8 cellular contexts compared by ENCODE assay signal in the genomic region with DNA sequence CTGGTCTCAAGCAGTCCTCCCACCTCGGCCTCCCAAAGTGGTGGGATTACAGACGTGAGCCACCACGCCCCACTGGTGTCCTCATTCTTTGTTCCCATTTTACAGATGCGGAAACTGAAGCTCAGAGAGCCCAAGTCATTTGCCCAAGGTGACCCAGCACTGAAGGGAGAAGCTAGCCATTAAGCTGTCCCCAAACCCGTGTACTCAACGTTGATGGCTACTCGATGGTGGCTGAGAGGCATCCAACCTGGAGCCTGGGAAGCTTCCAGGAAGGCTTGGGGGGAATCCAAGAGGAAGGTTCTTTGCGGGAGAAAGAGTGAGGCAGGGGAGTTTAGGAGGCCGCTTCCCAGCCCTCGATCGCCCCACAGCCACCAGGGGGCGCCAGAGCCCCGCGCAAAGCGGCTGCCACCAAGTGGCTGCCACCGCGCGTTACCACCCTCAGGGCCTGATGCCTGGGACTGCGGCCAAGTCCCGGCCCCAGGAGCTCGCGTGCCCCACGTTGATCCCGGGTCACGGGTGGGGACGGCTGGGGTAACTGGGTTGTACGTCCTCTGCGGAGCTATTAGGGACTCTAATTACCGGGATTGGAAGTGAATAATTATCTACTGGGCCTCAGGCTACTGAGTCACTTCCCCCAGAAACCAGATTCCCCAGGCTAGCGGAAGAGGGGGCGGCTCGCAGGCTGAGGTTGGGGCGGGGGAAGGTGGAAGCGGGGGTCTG.
A peak's percentile ranks its signal among the peaks of the same experiment; 100 is the strongest.
DNase-seq lines count a peak whose midpoint lies in the region; ATAC-seq and TF ChIP-seq lines count a peak whose summit lies in the region.

No MANE protein-coding gene starts in this region.

- DNase-seq in NCI-H2227 treated with DMSO at 0.1 percent for 48 hours (lab: John Stamatoyannopoulos, UW) (peak; percentile 61), cardiac fibroblast (ENCODE audit: low read depth in 2 of 2) (peak; percentile 85), kidney glomerular epithelial cell (lab: John Stamatoyannopoulos, UW) (peak; percentile 67)
- peak; percentile 76 to 92 (median 81) for DNase-seq in stimulated activated CD4-positive, alpha-beta T cell treated with anti-CD3 and anti-CD28 coated beads, Interleukin-1b, Interleukin-23, amount 100 ng/mL, for 24 hours (ENCODE audit: low read depth in 4 of 4, low spot score in 1 of 4)

- peak; percentile 67 for ATAC-seq in HG02970 (IDR thresholded peaks at IDR 0.05; ENCODE audit: low FRiP score, unreplicated experiment)
- ATAC-seq in activated CD4-positive, CD25-positive, alpha-beta regulatory T cell treated with anti-CD3 and anti-CD28 coated beads, Interleukin-2, amount 50 U/mL, for 24 hours = peak; percentile 78 to 82
- no peak for ATAC-seq in GM21576 (IDR thresholded peaks at IDR 0.05; ENCODE audit: unreplicated experiment)

- peak; percentile 100 for TF ChIP-seq CTCF in GM12874 (IDR thresholded peaks at IDR 0.05; ENCODE audit: insufficient read depth, low read depth, low read length)
- peak; percentile 95 for TF ChIP-seq CTCF in cardiac fibroblast (IDR thresholded peaks at IDR 0.05; ENCODE audit: low read depth, low read length)

- peak overlapping the region in 1 of 2 donors; percentile 36 for H3K4me3 ChIP-seq in cardiac fibroblast (replicated peaks in 1 of 2; ENCODE audit: low read depth in 2 of 2, low read length in 2 of 2)
